Comparison of ENCODE assay signal across 1 cellular context in the genomic region with DNA sequence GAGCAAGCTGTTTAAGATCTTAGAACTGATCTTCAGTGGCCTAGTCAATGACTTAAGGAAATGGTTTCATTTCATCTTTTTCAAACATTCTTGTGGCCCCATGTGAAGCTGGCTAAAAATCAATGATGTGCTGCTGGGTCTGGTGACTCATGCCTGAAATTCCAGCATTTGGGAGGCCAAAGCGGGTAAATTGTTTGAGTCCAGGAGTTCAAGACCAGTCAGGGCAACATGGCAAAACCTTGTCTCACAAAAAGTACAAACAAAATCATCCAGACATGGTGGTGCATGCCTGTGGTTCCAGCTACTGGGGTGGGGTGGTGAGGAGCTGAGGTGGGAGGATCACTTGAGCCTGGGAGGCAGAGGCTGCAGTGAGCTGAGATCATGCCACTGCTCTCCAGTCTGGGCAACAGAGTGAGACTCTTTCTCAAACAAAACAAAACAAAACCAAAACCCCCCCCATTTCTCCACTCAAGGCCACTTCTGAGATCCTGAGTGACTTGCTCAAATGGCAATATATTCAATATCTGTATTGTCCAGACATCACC.
TF ChIP-seq lines count a peak whose summit lies in the region.

No MANE protein-coding gene starts in this region.

TF ChIP-seq in HCT116, 20 proteins besides CTCF, POLR2A, EP300 and RAD21 (continued from another document):
- TF ChIP-seq, protein P1, sequence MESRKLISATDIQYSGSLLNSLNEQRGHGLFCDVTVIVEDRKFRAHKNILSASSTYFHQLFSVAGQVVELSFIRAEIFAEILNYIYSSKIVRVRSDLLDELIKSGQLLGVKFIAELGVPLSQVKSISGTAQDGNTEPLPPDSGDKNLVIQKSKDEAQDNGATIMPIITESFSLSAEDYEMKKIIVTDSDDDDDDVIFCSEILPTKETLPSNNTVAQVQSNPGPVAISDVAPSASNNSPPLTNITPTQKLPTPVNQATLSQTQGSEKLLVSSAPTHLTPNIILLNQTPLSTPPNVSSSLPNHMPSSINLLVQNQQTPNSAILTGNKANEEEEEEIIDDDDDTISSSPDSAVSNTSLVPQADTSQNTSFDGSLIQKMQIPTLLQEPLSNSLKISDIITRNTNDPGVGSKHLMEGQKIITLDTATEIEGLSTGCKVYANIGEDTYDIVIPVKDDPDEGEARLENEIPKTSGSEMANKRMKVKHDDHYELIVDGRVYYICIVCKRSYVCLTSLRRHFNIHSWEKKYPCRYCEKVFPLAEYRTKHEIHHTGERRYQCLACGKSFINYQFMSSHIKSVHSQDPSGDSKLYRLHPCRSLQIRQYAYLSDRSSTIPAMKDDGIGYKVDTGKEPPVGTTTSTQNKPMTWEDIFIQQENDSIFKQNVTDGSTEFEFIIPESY (IDR thresholded peaks at IDR 0.05; ENCODE audit: extremely low read depth, insufficient replicate concordance, low read length), result no peak
- TF ChIP-seq FOSL1 (IDR thresholded peaks at IDR 0.05; ENCODE audit: low read depth), result peak; percentile 81
- TF ChIP-seq ZNF274 (IDR thresholded peaks at IDR 0.05; ENCODE audit: low read depth, low read length), result no peak
- TF ChIP-seq, protein P2, sequence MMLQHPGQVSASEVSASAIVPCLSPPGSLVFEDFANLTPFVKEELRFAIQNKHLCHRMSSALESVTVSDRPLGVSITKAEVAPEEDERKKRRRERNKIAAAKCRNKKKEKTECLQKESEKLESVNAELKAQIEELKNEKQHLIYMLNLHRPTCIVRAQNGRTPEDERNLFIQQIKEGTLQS (IDR thresholded peaks at IDR 0.05), result no peak
- no peak for TF ChIP-seq ELF1 (IDR thresholded peaks at IDR 0.05; ENCODE audit: borderline replicate concordance, low read depth)
- peak; percentile 76 for TF ChIP-seq JUND (IDR thresholded peaks at IDR 0.05)
- TF ChIP-seq, protein P3, sequence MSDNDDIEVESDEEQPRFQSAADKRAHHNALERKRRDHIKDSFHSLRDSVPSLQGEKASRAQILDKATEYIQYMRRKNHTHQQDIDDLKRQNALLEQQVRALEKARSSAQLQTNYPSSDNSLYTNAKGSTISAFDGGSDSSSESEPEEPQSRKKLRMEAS (IDR thresholded peaks at IDR 0.05), result 0 out of 2 replicates have a peak, but pooled peaks have one; percentile 41
- no peak for TF ChIP-seq EZH2phosphoT487 (IDR thresholded peaks at IDR 0.05; ENCODE audit: borderline replicate concordance)
- TF ChIP-seq SRF (IDR thresholded peaks at IDR 0.05; ENCODE audit: low read depth), result no peak
